ENCODE assay signal across 8 cellular contexts in the genomic region with DNA sequence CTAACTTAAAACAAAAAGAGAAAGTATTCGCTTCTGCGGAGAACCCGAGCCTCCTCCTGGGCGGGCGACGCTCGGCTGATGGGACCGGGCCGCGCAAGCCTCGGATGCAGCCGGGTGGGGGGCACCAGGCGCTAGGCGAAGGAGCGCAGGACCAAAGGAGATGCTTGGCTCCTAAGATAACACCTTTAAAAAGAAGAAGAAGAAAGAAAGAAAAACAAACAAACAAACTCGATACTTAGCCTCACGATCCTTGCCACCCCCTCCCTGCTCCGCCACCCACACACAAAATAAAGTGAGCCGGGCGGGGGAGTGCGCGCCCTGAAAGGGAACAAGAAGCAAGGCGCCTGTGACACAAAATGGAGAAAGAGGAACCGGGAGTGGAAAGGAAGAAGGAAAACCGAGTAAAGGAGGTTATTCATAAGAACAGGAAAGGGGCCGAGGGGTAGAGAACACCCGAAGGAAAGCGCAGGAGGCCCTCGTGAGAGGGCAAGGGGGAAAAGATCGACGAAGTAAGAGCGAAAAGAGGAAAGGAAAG. TPM values are rescaled to one million over a fixed set of nuclear protein-coding genes. Genes with fewer than 3 reads are reported as not detected.
A peak's percentile ranks its signal among the peaks of the same experiment; 100 is the strongest.
DNase-seq lines count a peak whose midpoint lies in the region; ATAC-seq and TF ChIP-seq lines count a peak whose summit lies in the region.

No MANE protein-coding gene starts in this region.

- peak overlapping the region; percentile 99 for H3K27ac Mint-ChIP-seq in activated naive CD4-positive, alpha-beta T cell treated with anti-CD3 and anti-CD28 coated beads, Interleukin-2, amount 50 U/mL, for 24 hours

- TF ChIP-seq CTCF in AG10803 (conservative IDR thresholded peaks at IDR 0.05; ENCODE audit: low read length) (no peak), cardiac muscle cell (IDR thresholded peaks at IDR 0.05; ENCODE audit: low read depth, low read length) (no peak), ovary (IDR thresholded peaks at IDR 0.05) (no peak), tibial nerve (IDR thresholded peaks at IDR 0.05) (no peak)

- TF ChIP-seq POLR2A in ovary (IDR thresholded peaks at IDR 0.05) (no peak), tibial nerve (IDR thresholded peaks at IDR 0.05) (no peak)

- WGBS in ovary, 3 donors = 0 to 1% (median 0%) methylated on average over 32 of the region's 32 CpGs
- WGBS in tibial nerve, 2 donors = 0 to 1% methylated on average over 32 of the region's 32 CpGs

- no peak for TF ChIP-seq EP300 in ovary (IDR thresholded peaks at IDR 0.05)
- TF ChIP-seq EP300 in tibial nerve (IDR thresholded peaks at IDR 0.05) = peak in 1 of 2 donors; percentile 78

- intact Hi-C loops in ovary (cut with DNase I) = loop anchor here (2.0 to 10.0 kb wide), 5 partner anchors 63 to 185 kb away; a partner anchor contains a TSS

- H3K4me3 Mint-ChIP-seq in activated naive CD4-positive, alpha-beta T cell treated with anti-CD3 and anti-CD28 coated beads, Interleukin-2, amount 50 U/mL, for 24 hours = peak overlapping the region; percentile 97

- peak overlapping the region; percentile 63 for H3K4me3 ChIP-seq in AG10803 (ENCODE audit: low read length)
- peak overlapping the region; percentile 56 for H3K4me3 ChIP-seq in cardiac muscle cell
- H3K4me3 ChIP-seq in ovary = peak overlapping the region; percentile 62
- peak overlapping the region; percentile 58 to 95 (median 84) for H3K4me3 ChIP-seq in tibial nerve

- no peaks in the 10 kb centered on the region for H3K9me3 Mint-ChIP-seq in activated naive CD4-positive, alpha-beta T cell treated with anti-CD3 and anti-CD28 coated beads, Interleukin-2, amount 50 U/mL, for 24 hours

- H3K27ac ChIP-seq in cardiac muscle cell (no peak overlapping the region), ovary (peak overlapping the region; percentile 91 to 99), tibial nerve (peak overlapping the region; percentile 94 to 99 (median 98))

- H3K4me1 Mint-ChIP-seq in activated naive CD4-positive, alpha-beta T cell treated with anti-CD3 and anti-CD28 coated beads, Interleukin-2, amount 50 U/mL, for 24 hours = peaks cover 44% of the 10 kb centered on the region

- peaks cover 6% of the 10 kb centered on the region for H3K36me3 Mint-ChIP-seq in activated naive CD4-positive, alpha-beta T cell treated with anti-CD3 and anti-CD28 coated beads, Interleukin-2, amount 50 U/mL, for 24 hours

- peaks cover 93% of the 10 kb centered on the region for H3K27me3 ChIP-seq in cardiac muscle cell
- H3K27me3 ChIP-seq in ovary = no peaks in the 10 kb centered on the region
- H3K27me3 ChIP-seq in tibial nerve = no peaks in the 10 kb centered on the region

- H3K36me3 ChIP-seq in cardiac muscle cell (no peaks in the 10 kb centered on the region), ovary (no peaks in the 10 kb centered on the region), tibial nerve (no peaks in the 10 kb centered on the region)

- ATAC-seq in GM19025 (IDR thresholded peaks at IDR 0.05; ENCODE audit: low read depth, unreplicated experiment) (peak; percentile 32), HG03342 (IDR thresholded peaks at IDR 0.05; ENCODE audit: unreplicated experiment) (peak; percentile 50)

- H3K4me1 ChIP-seq in cardiac muscle cell (ENCODE audit: low read depth) = peaks cover 6% of the 10 kb centered on the region
- no peaks in the 10 kb centered on the region for H3K4me1 ChIP-seq in ovary (ENCODE audit: insufficient read depth)
- peaks cover 0 to 33% (median 4%) of the 10 kb centered on the region in 4 donors for H3K4me1 ChIP-seq in tibial nerve

- peaks cover 1% of the 10 kb centered on the region for H3K27me3 Mint-ChIP-seq in activated naive CD4-positive, alpha-beta T cell treated with anti-CD3 and anti-CD28 coated beads, Interleukin-2, amount 50 U/mL, for 24 hours

- no peaks in the 10 kb centered on the region for H3K9me3 ChIP-seq in cardiac muscle cell (ENCODE audit: low read depth)
- H3K9me3 ChIP-seq in ovary = no peaks in the 10 kb centered on the region
- H3K9me3 ChIP-seq in tibial nerve = no peaks in the 10 kb centered on the region

- DNase-seq in AG10803 (ENCODE audit: low read depth) (peak; percentile 54), RPMI8226 (peak; percentile 79), cardiac muscle cell (ENCODE audit: low read depth in 1 of 2, low spot score in 1 of 2) (peak; percentile 30 to 71), ovary (peak; percentile 59 to 77 (median 70)), tibial nerve (ENCODE audit: low spot score in 2 of 2) (peak; percentile 52 to 63)

RNA-seq across cellular contexts. Expression of a gene that starts 34.0 kb away (rescaled TPM):
- total RNA-seq in cardiac muscle cell (not detected in 2 replicates), ovary (not detected), tibial nerve (not detected)
- polyA plus RNA-seq in cardiac muscle cell (not detected in 2 replicates), ovary (not detected)
